Comparison of ENCODE assay signal across 34 cellular contexts in genomic region chr12:90883456-90883855, GRCh38.
"Had no signal": no experiment of that assay in that cellular context is flagged by ENCODE, and none has a peak within 500 bp of the region (broad histone marks: within the 10 kb centered on the region; RNA-seq: fewer than 3 reads in every experiment).

No MANE protein-coding gene starts in this region.

- FAIRE-seq: astrocyte, bronchial epithelial cell had no signal

- ATAC-seq: activated naive CD4-positive, alpha-beta T cell treated with anti-CD3 and anti-CD28 coated beads, Interleukin-2, amount 50 U/mL, for 72 hours; activated naive CD8-positive, alpha-beta T cell treated with anti-CD3 and anti-CD28 coated beads, Interleukin-2, amount 50 U/mL, for 24 hours; activated T-cell treated with anti-CD3 and anti-CD28 coated beads, Interleukin-2, amount 50 U/mL, for 4 hours; activated T-cell treated with anti-CD3 and anti-CD28 coated beads, Interleukin-2, amount 50 U/mL, for 72 hours; activated T-helper 17 cell treated with anti-CD3 and anti-CD28 coated beads, Interleukin-2, amount 50 U/mL, for 72 hours; body of pancreas had no signal

- H3K36me3 ChIP-seq: adrenal gland, ascending aorta, brain microvascular endothelial cell, breast epithelium, cardiac muscle cell had no signal

- DNase-seq: activated effector memory CD4-positive, alpha-beta T cell treated with anti-CD3 and anti-CD28 coated beads, Interleukin-2, amount 50 U/mL, for 16 hours; activated effector memory CD4-positive, alpha-beta T cell treated with Interleukin-2 at 50 U/mL for 16 hours; activated gamma-delta T cell; activated gamma-delta T cell treated with Interleukin-2 at 50 U/mL for 16 hours; activated naive CD4-positive, alpha-beta T cell; activated naive CD4-positive, alpha-beta T cell treated with anti-CD3 and anti-CD28 coated beads for 36 hours; activated naive CD4-positive, alpha-beta T cell treated with anti-CD3 and anti-CD28 coated beads, Interleukin-2, amount 10 ng/mL, durations not matched to agents 7 days and 5 days; activated naive CD4-positive, alpha-beta T cell treated with anti-CD3 and anti-CD28 coated beads, Interleukin-2, amount 50 U/mL, for 16 hours; activated naive CD4-positive, alpha-beta T cell treated with Interleukin-2 at 50 U/mL for 16 hours; activated naive CD8-positive, alpha-beta T cell treated with anti-CD3 and anti-CD28 coated beads for 36 hours; activated naive CD8-positive, alpha-beta T cell treated with anti-CD3 and anti-CD28 coated beads, Interleukin-2, amount 10 ng/mL, durations not matched to agents 7 days and 5 days; activated naive CD8-positive, alpha-beta T cell treated with anti-CD3 and anti-CD28 coated beads, Interleukin-2, amount 50 U/mL, for 24 hours; activated T-cell treated with anti-CD3 and anti-CD28 coated beads, Interleukin-2, amount 50 U/mL, for 1 hour; activated T-cell treated with anti-CD3 and anti-CD28 coated beads, Interleukin-2, amount 50 U/mL, for 24 hours; activated T-cell treated with anti-CD3 and anti-CD28 coated beads, Interleukin-2, amount 50 U/mL, for 4 hours; activated T-cell treated with anti-CD3 and anti-CD28 coated beads, Interleukin-2, amount 50 U/mL, for 48 hours; activated T-cell treated with anti-CD3 and anti-CD28 coated beads, Interleukin-2, amount 50 U/mL, for 72 hours; adrenal gland; amniotic stem cell; amygdala; anterior cingulate cortex; aorta; body of pancreas; brain microvascular endothelial cell; caudate nucleus; central memory CD4-positive, alpha-beta T cell; cerebellar nuclear complex had no signal

- H3K9me3 ChIP-seq: adrenal gland, ascending aorta, body of pancreas, breast epithelium had no signal

- H3K4me1 ChIP-seq: ascending aorta, body of pancreas, breast epithelium had no signal

- H3K4me3 ChIP-seq: adrenal gland, ascending aorta, body of pancreas, breast epithelium, cardiac muscle cell had no signal

- H3K27me3 ChIP-seq: adrenal gland, ascending aorta, brain microvascular endothelial cell, breast epithelium, cardiac muscle cell had no signal

- H3K27ac ChIP-seq: adrenal gland, ascending aorta, body of pancreas, brain microvascular endothelial cell, breast epithelium, cardiac muscle cell had no signal
